ENCODE assay signal across 12 cellular contexts in genomic region chr19:10766049-10766623, GRCh38. TPM values are rescaled to one million over a fixed set of nuclear protein-coding genes. Genes with fewer than 3 reads are reported as not detected.
A peak's percentile ranks its signal among the peaks of the same experiment; 100 is the strongest.
DNase-seq lines count a peak whose midpoint lies in the region; ATAC-seq and TF ChIP-seq lines count a peak whose summit lies in the region.
"Had no signal": no experiment of that assay in that cellular context is flagged by ENCODE, and none has a peak within 500 bp of the region (broad histone marks: within the 10 kb centered on the region; RNA-seq: fewer than 3 reads in every experiment).

No MANE protein-coding gene starts in this region.

- H3K4me3 Mint-ChIP-seq in T-helper 1 cell treated with Interleukin-12 subunit alpha and Interleukin-12 subunit beta and Interleukin-4 antibody, amounts not matched to agents 30 μg/mL and 1 μg/mL, for 36 hours: no peak overlapping the region
- no peak overlapping the region for H3K4me3 Mint-ChIP-seq in CD14-positive monocyte

- peak overlapping the region; percentile 20 for H3K27ac Mint-ChIP-seq in T-helper 1 cell treated with Interleukin-12 subunit alpha and Interleukin-12 subunit beta and Interleukin-4 antibody, amounts not matched to agents 30 μg/mL and 1 μg/mL, for 36 hours
- peak overlapping the region in 1 of 7 donors; percentile 21 for H3K27ac Mint-ChIP-seq in CD14-positive monocyte

- H3K27ac ChIP-seq in ascending aorta: peak overlapping the region; percentile 60 to 71
- peak overlapping the region; percentile 79 for H3K27ac ChIP-seq in lower lobe of right lung
- peak overlapping the region; percentile 37 for H3K27ac ChIP-seq in subcutaneous abdominal adipose tissue (ENCODE audit: low read depth, low read length)

- peak; percentile 60 to 75 for ATAC-seq in lower lobe of right lung
- no peak for ATAC-seq in HG03097 (IDR thresholded peaks at IDR 0.05; ENCODE audit: low FRiP score, unreplicated experiment)

- DNase-seq in T-helper 1 cell (no peak), ascending aorta (ENCODE audit: low spot score in 2 of 2) (no peak), lower lobe of right lung (peak; percentile 67), NCI-H1105 (lab: John Stamatoyannopoulos, UW) (no peak), CD14-positive monocyte (ENCODE audit: low spot score) (no peak)
- DNase-seq: 8988T; DMS 273 treated with DMSO at 0.1 percent for 48 hours; stimulated activated CD4-positive, alpha-beta T cell treated with anti-CD3 and anti-CD28 coated beads, Interleukin-2, amount 100 ng/mL, for 24 hours; stimulated activated naive CD4-positive, alpha-beta T cell treated with Interleukin-2 at 50 U/mL for 16 hours had no signal

- H3K27me3 Mint-ChIP-seq in T-helper 1 cell treated with Interleukin-12 subunit alpha and Interleukin-12 subunit beta and Interleukin-4 antibody, amounts not matched to agents 30 μg/mL and 1 μg/mL, for 36 hours (ENCODE audit: low read depth): no peaks in the 10 kb centered on the region
- H3K27me3 Mint-ChIP-seq in CD14-positive monocyte (ENCODE audit: low read depth in 3 of 3): peaks cover 0 to 3% (median 0%) of the 10 kb centered on the region in 3 donors

- peaks cover 20 to 50% of the 10 kb centered on the region in 2 donors for H3K4me1 ChIP-seq in ascending aorta
- H3K4me1 ChIP-seq in lower lobe of right lung: peaks cover 92% of the 10 kb centered on the region
- peaks cover 16 to 81% (median 73%) of the 10 kb centered on the region in 5 donors for H3K4me1 ChIP-seq in subcutaneous abdominal adipose tissue (ENCODE audit: control insufficient read depth in 5 of 5, insufficient read depth in 5 of 5, low read length in 5 of 5)

- H3K36me3 ChIP-seq in ascending aorta: peaks cover 0 to 7% of the 10 kb centered on the region in 2 donors
- peaks cover 28% of the 10 kb centered on the region for H3K36me3 ChIP-seq in lower lobe of right lung
- peaks cover 0 to 19% (median 14%) of the 10 kb centered on the region in 5 donors for H3K36me3 ChIP-seq in subcutaneous abdominal adipose tissue (ENCODE audit: control insufficient read depth in 5 of 5, insufficient read depth in 5 of 5, low read length in 5 of 5)

- TF ChIP-seq CTCF in ascending aorta (IDR thresholded peaks at IDR 0.05): no peak
- no peak for TF ChIP-seq CTCF in lower lobe of right lung (IDR thresholded peaks at IDR 0.05)
- no peak for TF ChIP-seq CTCF in CD14-positive monocyte (IDR thresholded peaks at IDR 0.05)

- intact Hi-C loops in ascending aorta (cut with DNase I): no loop called here
- intact Hi-C loops in lower lobe of right lung (cut with DNase I): no loop called here
- intact Hi-C loops in CD14-positive monocyte (cut with micrococcal nuclease): no loop called here

- H3K4me3 ChIP-seq in ascending aorta (no peak overlapping the region), lower lobe of right lung (no peak overlapping the region), subcutaneous abdominal adipose tissue (ENCODE audit: low read depth in 1 of 5, low read length in 5 of 5) (no peak overlapping the region)

- peak overlapping the region in 4 of 5 donors; percentile 18 to 71 (median 42) for H3K9ac ChIP-seq in subcutaneous abdominal adipose tissue (ENCODE audit: low read length in 5 of 5)

- H3K27me3 ChIP-seq in ascending aorta (no peaks in the 10 kb centered on the region), lower lobe of right lung (ENCODE audit: low read depth) (no peaks in the 10 kb centered on the region), subcutaneous abdominal adipose tissue (ENCODE audit: control insufficient read depth in 5 of 5, insufficient read depth in 4 of 5, low read length in 5 of 5) (no peaks in the 10 kb centered on the region)

- peaks cover 40% of the 10 kb centered on the region for H3K36me3 Mint-ChIP-seq in T-helper 1 cell treated with Interleukin-12 subunit alpha and Interleukin-12 subunit beta and Interleukin-4 antibody, amounts not matched to agents 30 μg/mL and 1 μg/mL, for 36 hours (ENCODE audit: low read depth)
- H3K36me3 Mint-ChIP-seq in CD14-positive monocyte: peaks cover 42 to 78% of the 10 kb centered on the region in 2 donors

- H3K4me1 Mint-ChIP-seq in T-helper 1 cell treated with Interleukin-12 subunit alpha and Interleukin-12 subunit beta and Interleukin-4 antibody, amounts not matched to agents 30 μg/mL and 1 μg/mL, for 36 hours (ENCODE audit: low read depth): peaks cover 67% of the 10 kb centered on the region
- H3K4me1 Mint-ChIP-seq in CD14-positive monocyte: peaks cover 46% of the 10 kb centered on the region

- H3K9me3 Mint-ChIP-seq in T-helper 1 cell treated with Interleukin-12 subunit alpha and Interleukin-12 subunit beta and Interleukin-4 antibody, amounts not matched to agents 30 μg/mL and 1 μg/mL, for 36 hours: no peaks in the 10 kb centered on the region
- peaks cover 0 to 3% (median 0%) of the 10 kb centered on the region in 7 donors for H3K9me3 Mint-ChIP-seq in CD14-positive monocyte

- H3K9me3 ChIP-seq in ascending aorta (no peaks in the 10 kb centered on the region), lower lobe of right lung (no peaks in the 10 kb centered on the region), subcutaneous abdominal adipose tissue (ENCODE audit: control insufficient read depth in 5 of 5, low read length in 5 of 5) (no peaks in the 10 kb centered on the region)

RNA-seq across cellular contexts. Expression of gene DNM2, which starts 48.3 kb away (rescaled TPM):
- total RNA-seq in ascending aorta (113 TPM), lower lobe of right lung (282 TPM)
- 10 to 100 TPM; 53.0 to 69.5 TPM for polyA plus RNA-seq in CD14-positive monocyte
